Comparison of ENCODE assay signal across 8 cellular contexts in the genomic region with DNA sequence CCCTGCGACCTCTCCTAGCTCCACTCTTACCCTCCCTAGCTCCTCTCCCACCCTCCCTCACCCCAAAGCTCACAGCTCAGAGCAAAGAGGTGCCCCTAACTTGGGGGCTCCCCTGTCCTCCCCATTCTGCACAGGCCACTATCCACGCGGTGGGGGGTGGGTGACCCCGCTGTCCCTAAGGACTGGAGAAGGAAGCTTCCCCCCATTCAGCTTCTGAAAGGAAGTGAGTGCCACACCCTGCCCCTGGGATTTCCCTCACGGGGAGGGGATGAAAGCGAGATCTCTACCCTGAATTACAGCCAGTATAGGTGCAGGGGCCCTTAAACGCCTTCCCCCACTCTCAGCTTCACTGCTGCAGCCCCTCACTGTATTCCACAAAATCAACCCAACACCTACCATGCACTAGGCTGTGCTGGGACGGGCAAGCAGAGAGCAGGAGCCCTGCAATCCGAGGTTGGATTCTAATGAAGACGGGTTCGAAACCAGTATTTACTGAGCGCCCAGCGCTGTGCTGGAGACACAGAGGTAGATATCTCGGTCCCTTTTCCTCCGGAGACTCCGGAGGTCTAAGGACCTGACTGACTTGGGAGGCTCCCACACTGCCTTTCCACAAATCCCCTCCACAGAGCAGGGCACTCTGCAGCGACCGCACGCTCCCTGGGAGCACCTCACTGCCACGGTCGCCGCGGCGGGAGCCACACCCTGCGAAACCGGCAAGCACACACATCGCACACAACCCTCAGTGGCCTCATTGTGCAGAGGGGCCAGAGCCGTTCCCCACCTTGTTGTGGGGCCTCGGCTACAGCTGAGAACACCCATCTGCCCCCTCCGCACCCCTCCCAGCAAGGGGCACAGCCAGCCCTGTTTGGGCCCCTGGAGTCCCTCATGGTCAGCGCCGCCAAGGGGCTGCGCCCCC. TPM values are rescaled to one million over a fixed set of nuclear protein-coding genes. Genes with fewer than 3 reads are reported as not detected.
DNase-seq lines count a peak whose midpoint lies in the region; ATAC-seq and TF ChIP-seq lines count a peak whose summit lies in the region.

No MANE protein-coding gene starts in this region.

- TF ChIP-seq CTCF in body of pancreas (IDR thresholded peaks at IDR 0.05) = no peak
- no peak for TF ChIP-seq CTCF in suprapubic skin (IDR thresholded peaks at IDR 0.05)

- H3K27me3 ChIP-seq in MG63 (no peaks in the 10 kb centered on the region), body of pancreas (no peaks in the 10 kb centered on the region), suprapubic skin (no peaks in the 10 kb centered on the region)

- intact Hi-C loops in body of pancreas (cut with DNase I) (loop anchor here (5.0 kb wide), 1 partner anchor 117 kb away; no protein-coding TSS in a partner anchor), left colon (cut with DNase I, micrococcal nuclease) (loop anchor here (5.0 to 10.0 kb wide), 2 partner anchors 117 to 120 kb away; no protein-coding TSS in a partner anchor)

- H3K9me3 ChIP-seq in MG63 (no peaks in the 10 kb centered on the region), body of pancreas (no peaks in the 10 kb centered on the region), suprapubic skin (no peaks in the 10 kb centered on the region)

- peaks cover 32% of the 10 kb centered on the region for H3K36me3 ChIP-seq in MG63
- H3K36me3 ChIP-seq in body of pancreas (replicated peaks in 1 of 2; ENCODE audit: insufficient read depth in 1 of 2, low read depth in 2 of 2) = no peaks in the 10 kb centered on the region
- no peaks in the 10 kb centered on the region for H3K36me3 ChIP-seq in suprapubic skin

- H3K4me3 ChIP-seq in MG63 (peak overlapping the region; percentile 97), body of pancreas (peak overlapping the region; percentile 62 to 66), suprapubic skin (peak overlapping the region; percentile 77)

- ATAC-seq in body of pancreas (no peak), left colon (peak; percentile 33)

- WGBS in body of pancreas, 2 donors = 15 to 40% methylated on average over 16 to 32 of the region's 33 CpGs
- under 1% methylated on average over 22 of the region's 33 CpGs for WGBS in suprapubic skin

- peaks cover 95% of the 10 kb centered on the region for H3K4me1 ChIP-seq in body of pancreas
- H3K4me1 ChIP-seq in suprapubic skin = peaks cover 74% of the 10 kb centered on the region

- TF ChIP-seq POLR2A in body of pancreas (IDR thresholded peaks at IDR 0.05) = no peak
- TF ChIP-seq POLR2A in suprapubic skin (IDR thresholded peaks at IDR 0.05) = no peak

- DNase-seq in Daoy (ENCODE audit: low read depth) (peak; percentile 50), MG63 (peak; percentile 39), body of pancreas (peak in 1 of 4 donors; percentile 16), left colon (peak; percentile 71 to 73), suprapubic skin (ENCODE audit: low spot score in 2 of 2) (peak in 1 of 2 donors; percentile 76), NCI-H2171 (lab: John Stamatoyannopoulos, UW) (no peak), NCI-H1436 (lab: John Stamatoyannopoulos, UW) (no peak), SHP77 (lab: John Stamatoyannopoulos, UW) (no peak)

- TF ChIP-seq EP300 in suprapubic skin (IDR thresholded peaks at IDR 0.05) = no peak

- H3K27ac ChIP-seq in body of pancreas (peak overlapping the region; percentile 85 to 93 (median 86)), suprapubic skin (peak overlapping the region; percentile 98)

RNA-seq across cellular contexts. Expression of gene AHNAK, which starts 1.8 kb away (rescaled TPM):
- 92.3 and 107 TPM in 2 replicates for total RNA-seq in Daoy (2014; rRNA removed; shearing (Covaris generic))
- total RNA-seq in MG63 (2014; rRNA removed; shearing (Covaris generic); ENCODE audit: low replicate concordance) = 110 and 122 TPM in 2 replicates
- total RNA-seq in body of pancreas = 100 to 1,000 TPM; 168 to 241 TPM
- 100 to 1,000 TPM; 629 to 631 TPM for total RNA-seq in left colon
- 1,000 to 10,000 TPM; 1,174 to 1,475 (median 1,322) TPM for total RNA-seq in suprapubic skin

RNA-seq across cellular contexts. Expression of gene EEF1G, which starts 28.9 kb away (rescaled TPM):
- total RNA-seq in Daoy (2014; rRNA removed; shearing (Covaris generic)) = 1,694 and 1,735 TPM in 2 replicates
- 2,571 and 3,577 TPM in 2 replicates for total RNA-seq in MG63 (2014; rRNA removed; shearing (Covaris generic); ENCODE audit: low replicate concordance)
- total RNA-seq in body of pancreas (1,000 to 10,000 TPM in 1 of 2 donors, 100 to 1,000 TPM in 1; 893 to 1,161 TPM), left colon (1,000 to 10,000 TPM; 1,192 to 1,207 TPM), suprapubic skin (1,000 to 10,000 TPM; 1,221 to 2,946 (median 2,495) TPM)

RNA-seq across cellular contexts. Expression of gene TUT1, which starts 46.5 kb away (rescaled TPM):
- total RNA-seq in Daoy (2014; rRNA removed; shearing (Covaris generic)) = 12.4 and 13.8 TPM in 2 replicates
- 11.1 and 20.3 TPM in 2 replicates for total RNA-seq in MG63 (2014; rRNA removed; shearing (Covaris generic); ENCODE audit: low replicate concordance)
- total RNA-seq in body of pancreas (10 to 100 TPM; 10.1 to 11.2 TPM), left colon (10 to 100 TPM; 14.0 to 14.7 TPM), suprapubic skin (10 to 100 TPM in 3 of 4 donors, 1 to 10 TPM in 1; 8.0 to 16.3 (median 12.5) TPM)

RNA-seq across cellular contexts. Expression of gene MTA2, which starts 56.9 kb away (rescaled TPM):
- total RNA-seq in Daoy (2014; rRNA removed; shearing (Covaris generic)) = 123 and 124 TPM in 2 replicates
- 84.9 and 117 TPM in 2 replicates for total RNA-seq in MG63 (2014; rRNA removed; shearing (Covaris generic); ENCODE audit: low replicate concordance)
- total RNA-seq in body of pancreas (10 to 100 TPM; 26.2 to 29.3 TPM), left colon (10 to 100 TPM; 84.5 to 96.6 TPM), suprapubic skin (100 to 1,000 TPM; 107 to 125 (median 110) TPM)

Comparison
In these comparisons a context has a peak if more than half of its experiments do, and no peak if none do; other contexts are left out.
1. DNase-seq: peak in Daoy (single experiment), MG63 (single experiment) and left colon (2 of 2); none in NCI-H2171 (single experiment), NCI-H1436 (single experiment) and SHP77 (0 of 2).
2. Peak in every context shown above with its lines, with median percentiles within 50 percentile points of each other: H3K4me3 ChIP-seq.